ENCODE assay signal across 12 cellular contexts in genomic region chr12:132554857-132555630, GRCh38. TPM values are rescaled to one million over a fixed set of nuclear protein-coding genes. Genes with fewer than 3 reads are reported as not detected.
DNase-seq lines count a peak whose midpoint lies in the region; ATAC-seq and TF ChIP-seq lines count a peak whose summit lies in the region.
"Had no signal": no experiment of that assay in that cellular context is flagged by ENCODE, and none has a peak within 500 bp of the region (broad histone marks: within the 10 kb centered on the region; RNA-seq: fewer than 3 reads in every experiment).

No MANE protein-coding gene starts in this region.

- no peaks in the 10 kb centered on the region for H3K79me2 ChIP-seq in MM.1S (ENCODE audit: low read length)

- H3K36me3 ChIP-seq in lower lobe of right lung (peaks cover 12% of the 10 kb centered on the region), MM.1S (replicated peaks; ENCODE audit: insufficient read depth, low read length) (no peaks in the 10 kb centered on the region)

- no peaks in the 10 kb centered on the region for H3F3A ChIP-seq in MM.1S (ENCODE audit: insufficient read depth, low read length)

- intact Hi-C loops in lower lobe of right lung (cut with DNase I): no loop called here

- no peaks in the 10 kb centered on the region for H3K9me2 ChIP-seq in MM.1S (replicated peaks; ENCODE audit: insufficient read depth, low read length)

- no peak overlapping the region for H2AFZ ChIP-seq in MM.1S (ENCODE audit: low read length)

- no peak overlapping the region for H3K4me2 ChIP-seq in MM.1S (ENCODE audit: low read depth, low read length)

- peaks cover 12% of the 10 kb centered on the region for H3K4me1 ChIP-seq in lower lobe of right lung
- H3K4me1 ChIP-seq in MM.1S (ENCODE audit: low read length): no peaks in the 10 kb centered on the region

- H3K27ac ChIP-seq in lower lobe of right lung (no peak overlapping the region), MM.1S (ENCODE audit: low read length) (no peak overlapping the region)
- H3K27ac ChIP-seq: ascending aorta, upper lobe of left lung had no signal

- H3K9ac ChIP-seq in MM.1S (ENCODE audit: low read length): no peak overlapping the region

- no peaks in the 10 kb centered on the region for H3K9me3 ChIP-seq in lower lobe of right lung
- no peaks in the 10 kb centered on the region for H3K9me3 ChIP-seq in MM.1S (replicated peaks; ENCODE audit: insufficient read depth, low read length)
- H3K9me3 ChIP-seq: ascending aorta, upper lobe of left lung had no signal

- DNase-seq in NCI-H1694 (lab: John Stamatoyannopoulos, UW) (peak; percentile 26), NCI-H1694 treated with DMSO at 0.1 percent for 48 hours (lab: John Stamatoyannopoulos, UW) (no peak), HFF-Myc (ENCODE audit: extremely low read depth, low read depth) (no peak), lower lobe of right lung (no peak), CD1c-positive myeloid dendritic cell (ENCODE audit: extremely low spot score) (no peak), MM.1S (no peak)
- DNase-seq in activated T-cell treated with anti-CD3 and anti-CD28 coated beads, Interleukin-2, amount 50 U/mL, for 48 hours: peak; percentile 48 to 54
- DNase-seq: KG1, T-helper 1 cell had no signal

- H4K20me1 ChIP-seq in MM.1S (ENCODE audit: insufficient read depth, low read length): no peaks in the 10 kb centered on the region

- TF ChIP-seq CTCF in HFF-Myc (IDR thresholded peaks at IDR 0.05; ENCODE audit: low read depth, low read length, missing control alignments): peak; percentile 33
- peak; percentile 26 for TF ChIP-seq CTCF in lower lobe of right lung (IDR thresholded peaks at IDR 0.05)
- TF ChIP-seq CTCF in MM.1S (IDR thresholded peaks at IDR 0.05; ENCODE audit: low read length): no peak

- H3K27me3 ChIP-seq in lower lobe of right lung (ENCODE audit: low read depth): no peaks in the 10 kb centered on the region
- no peaks in the 10 kb centered on the region for H3K27me3 ChIP-seq in MM.1S (replicated peaks; ENCODE audit: insufficient read depth, low read length)
- H3K27me3 ChIP-seq: ascending aorta, upper lobe of left lung had no signal

- no peak for ATAC-seq in lower lobe of right lung
- ATAC-seq in GM19324 (IDR thresholded peaks at IDR 0.05; ENCODE audit: low FRiP score, unreplicated experiment): no peak

- H3K4me3 ChIP-seq in HFF-Myc (replicated peaks; ENCODE audit: low read depth, low read length) (no peak overlapping the region), lower lobe of right lung (no peak overlapping the region), MM.1S (ENCODE audit: low read length) (no peak overlapping the region)
- H3K4me3 ChIP-seq: ascending aorta, upper lobe of left lung had no signal

RNA-seq across cellular contexts. Expression of gene LRCOL1, which starts 55.3 kb away (rescaled TPM):
- 2.3 TPM for total RNA-seq in lower lobe of right lung
- total RNA-seq: ascending aorta had no signal

Comparison
In these comparisons a context has a peak if more than half of its experiments do, and no peak if none do; other contexts are left out.
1. DNase-seq: peak in NCI-H1694 (single experiment) and activated T-cell treated with anti-CD3 and anti-CD28 coated beads, Interleukin-2, amount 50 U/mL, for 48 hours (2 of 2); none in NCI-H1694 treated with DMSO at 0.1 percent for 48 hours (single experiment), HFF-Myc (single experiment), lower lobe of right lung (single experiment), CD1c-positive myeloid dendritic cell (single experiment) and MM.1S (single experiment).